In genomic region chr16:30421010-30421409, GRCh38 we compare ENCODE assay signal across 1 cellular context.
TF ChIP-seq lines count a peak whose summit lies in the region.

No MANE protein-coding gene starts in this region.

TF ChIP-seq in K562, 482 proteins besides CTCF, POLR2A, EP300 and RAD21:
- TF ChIP-seq E2F4 (CRISPR knock-in tag; IDR thresholded peaks at IDR 0.05; ENCODE audit: low read depth) (no peak), POLR3A (IDR thresholded peaks at IDR 0.05; ENCODE audit: borderline replicate concordance, extremely low read depth, insufficient read depth, insufficient read length) (no peak), ZNF785 (CRISPR knock-in tag; IDR thresholded peaks at IDR 0.05) (no peak), TBL1XR1 (IDR thresholded peaks at IDR 0.05; ENCODE audit: low read length in 2 of 2) (no peak), CBX1 (IDR thresholded peaks at IDR 0.05; ENCODE audit: low read depth) (no peak), MLLT1 (IDR thresholded peaks at IDR 0.05) (no peak), TARDBP (IDR thresholded peaks at IDR 0.05) (no peak), ZNF511 (CRISPR knock-in tag; IDR thresholded peaks at IDR 0.05) (no peak), CEBPB (tag; IDR thresholded peaks at IDR 0.05) (no peak), ZNF431 (CRISPR knock-in tag; IDR thresholded peaks at IDR 0.05) (no peak), ZFP36 (IDR thresholded peaks at IDR 0.05; ENCODE audit: low read depth, low read length, partially characterized antibody) (no peak), ZNF780A (CRISPR knock-in tag; IDR thresholded peaks at IDR 0.05) (no peak), FOXJ2 (tag; IDR thresholded peaks at IDR 0.05) (no peak), SMAD2 (IDR thresholded peaks at IDR 0.05; ENCODE audit: low read depth, low read length) (no peak), CSDE1 (IDR thresholded peaks at IDR 0.05) (no peak), ZSCAN32 (CRISPR knock-in tag; IDR thresholded peaks at IDR 0.05) (no peak), ELF4 (CRISPR knock-in tag; IDR thresholded peaks at IDR 0.05) (no peak), CHAMP1 (IDR thresholded peaks at IDR 0.05) (no peak), ATF2 (CRISPR knock-in tag; IDR thresholded peaks at IDR 0.05) (no peak)
